ENCODE assay signal across 1 cellular context in the genomic region with DNA sequence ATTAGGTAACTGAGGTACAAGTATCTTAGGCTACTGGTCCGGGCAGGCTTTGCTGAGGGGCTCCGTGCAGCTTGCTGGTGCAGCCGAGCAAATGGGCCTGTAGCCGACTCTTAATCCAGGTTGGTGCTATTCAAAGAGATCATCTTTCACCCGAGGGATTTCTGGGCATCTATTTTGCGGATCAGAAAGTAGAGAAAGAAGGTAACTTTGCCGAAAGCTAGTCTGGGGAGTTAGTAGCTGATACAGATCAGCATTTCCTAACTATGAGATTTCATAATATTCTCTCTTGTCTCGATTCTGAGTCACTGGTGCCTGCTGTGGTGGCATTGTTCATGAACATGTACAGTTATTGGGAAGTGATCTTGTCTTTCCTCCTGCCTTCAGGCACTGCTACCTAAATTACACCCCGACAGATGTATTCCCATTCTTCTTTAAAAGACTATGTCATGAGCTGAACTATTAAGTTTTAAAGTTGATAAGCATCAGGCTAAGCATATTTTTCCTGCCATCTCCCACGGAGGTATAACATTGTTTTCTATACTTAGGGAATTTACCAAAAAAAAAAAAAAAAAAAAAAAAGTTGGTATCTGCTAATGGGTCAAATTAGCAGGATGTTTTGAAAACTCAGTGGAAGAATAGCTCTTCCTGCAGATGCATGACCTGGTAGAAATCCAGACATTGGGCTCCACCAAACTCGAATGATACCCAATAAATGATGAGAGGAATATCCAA.
TF ChIP-seq lines count a peak whose summit lies in the region.

No MANE protein-coding gene starts in this region.

TF ChIP-seq in GM23338, 12 proteins besides CTCF, POLR2A, EP300 and RAD21 (continued from another document):
- TF ChIP-seq, protein P1, sequence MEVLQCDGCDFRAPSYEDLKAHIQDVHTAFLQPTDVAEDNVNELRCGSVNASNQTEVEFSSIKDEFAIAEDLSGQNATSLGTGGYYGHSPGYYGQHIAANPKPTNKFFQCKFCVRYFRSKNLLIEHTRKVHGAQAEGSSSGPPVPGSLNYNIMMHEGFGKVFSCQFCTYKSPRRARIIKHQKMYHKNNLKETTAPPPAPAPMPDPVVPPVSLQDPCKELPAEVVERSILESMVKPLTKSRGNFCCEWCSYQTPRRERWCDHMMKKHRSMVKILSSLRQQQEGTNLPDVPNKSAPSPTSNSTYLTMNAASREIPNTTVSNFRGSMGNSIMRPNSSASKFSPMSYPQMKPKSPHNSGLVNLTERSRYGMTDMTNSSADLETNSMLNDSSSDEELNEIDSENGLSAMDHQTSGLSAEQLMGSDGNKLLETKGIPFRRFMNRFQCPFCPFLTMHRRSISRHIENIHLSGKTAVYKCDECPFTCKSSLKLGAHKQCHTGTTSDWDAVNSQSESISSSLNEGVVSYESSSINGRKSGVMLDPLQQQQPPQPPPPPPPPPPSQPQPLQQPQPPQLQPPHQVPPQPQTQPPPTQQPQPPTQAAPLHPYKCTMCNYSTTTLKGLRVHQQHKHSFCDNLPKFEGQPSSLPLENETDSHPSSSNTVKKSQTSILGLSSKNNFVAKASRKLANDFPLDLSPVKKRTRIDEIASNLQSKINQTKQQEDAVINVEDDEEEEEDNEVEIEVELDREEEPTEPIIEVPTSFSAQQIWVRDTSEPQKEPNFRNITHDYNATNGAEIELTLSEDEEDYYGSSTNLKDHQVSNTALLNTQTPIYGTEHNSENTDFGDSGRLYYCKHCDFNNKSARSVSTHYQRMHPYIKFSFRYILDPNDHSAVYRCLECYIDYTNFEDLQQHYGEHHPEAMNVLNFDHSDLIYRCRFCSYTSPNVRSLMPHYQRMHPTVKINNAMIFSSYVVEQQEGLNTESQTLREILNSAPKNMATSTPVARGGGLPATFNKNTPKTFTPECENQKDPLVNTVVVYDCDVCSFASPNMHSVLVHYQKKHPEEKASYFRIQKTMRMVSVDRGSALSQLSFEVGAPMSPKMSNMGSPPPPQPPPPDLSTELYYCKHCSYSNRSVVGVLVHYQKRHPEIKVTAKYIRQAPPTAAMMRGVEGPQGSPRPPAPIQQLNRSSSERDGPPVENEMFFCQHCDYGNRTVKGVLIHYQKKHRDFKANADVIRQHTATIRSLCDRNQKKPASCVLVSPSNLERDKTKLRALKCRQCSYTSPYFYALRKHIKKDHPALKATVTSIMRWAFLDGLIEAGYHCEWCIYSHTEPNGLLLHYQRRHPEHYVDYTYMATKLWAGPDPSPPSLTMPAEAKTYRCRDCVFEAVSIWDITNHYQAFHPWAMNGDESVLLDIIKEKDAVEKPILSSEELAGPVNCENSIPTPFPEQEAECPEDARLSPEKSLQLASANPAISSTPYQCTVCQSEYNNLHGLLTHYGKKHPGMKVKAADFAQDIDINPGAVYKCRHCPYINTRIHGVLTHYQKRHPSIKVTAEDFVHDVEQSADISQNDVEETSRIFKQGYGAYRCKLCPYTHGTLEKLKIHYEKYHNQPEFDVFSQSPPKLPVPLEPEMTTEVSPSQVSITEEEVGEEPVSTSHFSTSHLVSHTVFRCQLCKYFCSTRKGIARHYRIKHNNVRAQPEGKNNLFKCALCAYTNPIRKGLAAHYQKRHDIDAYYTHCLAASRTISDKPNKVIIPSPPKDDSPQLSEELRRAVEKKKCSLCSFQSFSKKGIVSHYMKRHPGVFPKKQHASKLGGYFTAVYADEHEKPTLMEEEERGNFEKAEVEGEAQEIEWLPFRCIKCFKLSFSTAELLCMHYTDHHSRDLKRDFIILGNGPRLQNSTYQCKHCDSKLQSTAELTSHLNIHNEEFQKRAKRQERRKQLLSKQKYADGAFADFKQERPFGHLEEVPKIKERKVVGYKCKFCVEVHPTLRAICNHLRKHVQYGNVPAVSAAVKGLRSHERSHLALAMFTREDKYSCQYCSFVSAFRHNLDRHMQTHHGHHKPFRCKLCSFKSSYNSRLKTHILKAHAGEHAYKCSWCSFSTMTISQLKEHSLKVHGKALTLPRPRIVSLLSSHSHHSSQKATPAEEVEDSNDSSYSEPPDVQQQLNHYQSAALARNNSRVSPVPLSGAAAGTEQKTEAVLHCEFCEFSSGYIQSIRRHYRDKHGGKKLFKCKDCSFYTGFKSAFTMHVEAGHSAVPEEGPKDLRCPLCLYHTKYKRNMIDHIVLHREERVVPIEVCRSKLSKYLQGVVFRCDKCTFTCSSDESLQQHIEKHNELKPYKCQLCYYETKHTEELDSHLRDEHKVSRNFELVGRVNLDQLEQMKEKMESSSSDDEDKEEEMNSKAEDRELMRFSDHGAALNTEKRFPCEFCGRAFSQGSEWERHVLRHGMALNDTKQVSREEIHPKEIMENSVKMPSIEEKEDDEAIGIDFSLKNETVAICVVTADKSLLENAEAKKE (CRISPR knock-in tag; IDR thresholded peaks at IDR 0.05), result no peak
- TF ChIP-seq POLR2AphosphoS5 (IDR thresholded peaks at IDR 0.05; ENCODE audit: low read depth) (no peak), ZNF331 (CRISPR knock-in tag; IDR thresholded peaks at IDR 0.05; ENCODE audit: low read depth) (no peak), EZH2phosphoT487 (IDR thresholded peaks at IDR 0.05; ENCODE audit: unreplicated experiment) (no peak), ZNF114 (CRISPR knock-in tag; IDR thresholded peaks at IDR 0.05) (no peak)
- TF ChIP-seq, protein P2, sequence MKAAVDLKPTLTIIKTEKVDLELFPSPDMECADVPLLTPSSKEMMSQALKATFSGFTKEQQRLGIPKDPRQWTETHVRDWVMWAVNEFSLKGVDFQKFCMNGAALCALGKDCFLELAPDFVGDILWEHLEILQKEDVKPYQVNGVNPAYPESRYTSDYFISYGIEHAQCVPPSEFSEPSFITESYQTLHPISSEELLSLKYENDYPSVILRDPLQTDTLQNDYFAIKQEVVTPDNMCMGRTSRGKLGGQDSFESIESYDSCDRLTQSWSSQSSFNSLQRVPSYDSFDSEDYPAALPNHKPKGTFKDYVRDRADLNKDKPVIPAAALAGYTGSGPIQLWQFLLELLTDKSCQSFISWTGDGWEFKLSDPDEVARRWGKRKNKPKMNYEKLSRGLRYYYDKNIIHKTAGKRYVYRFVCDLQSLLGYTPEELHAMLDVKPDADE (IDR thresholded peaks at IDR 0.05), result no peak
